In genomic region chr11:119065369-119065768, GRCh38 we compare ENCODE assay signal across 8 cellular contexts. TPM values are rescaled to one million over a fixed set of nuclear protein-coding genes. Genes with fewer than 3 reads are reported as not detected.
DNase-seq lines count a peak whose midpoint lies in the region; ATAC-seq and TF ChIP-seq lines count a peak whose summit lies in the region.

No MANE protein-coding gene starts in this region.

- peaks cover 5 to 15% (median 8%) of the 10 kb centered on the region in 4 donors for H3K36me3 ChIP-seq in stomach

- no peaks in the 10 kb centered on the region for H3K9me3 Mint-ChIP-seq in activated naive CD8-positive, alpha-beta T cell treated with anti-CD3 and anti-CD28 coated beads, Interleukin-2, amount 50 U/mL, for 24 hours
- no peaks in the 10 kb centered on the region for H3K9me3 Mint-ChIP-seq in naive B cell

- TF ChIP-seq POLR2A in stomach (IDR thresholded peaks at IDR 0.05): no peak

- no peak overlapping the region for H3K27ac ChIP-seq in RWPE1
- H3K27ac ChIP-seq in stomach: peak overlapping the region in 1 of 5 donors; percentile 89

- H3K9me3 ChIP-seq in stomach: no peaks in the 10 kb centered on the region

- intact Hi-C loops in stomach (cut with DNase I; ENCODE audit: low total_unique reads): no loop called here

- peak; percentile 17 for ATAC-seq in activated naive CD8-positive, alpha-beta T cell treated with anti-CD3 and anti-CD28 coated beads, Interleukin-2, amount 50 U/mL, for 24 hours
- no peak for ATAC-seq in naive B cell (ENCODE audit: low read depth in 2 of 2)
- ATAC-seq in HG02759 (IDR thresholded peaks at IDR 0.05; ENCODE audit: unreplicated experiment): no peak

- H3K4me3 ChIP-seq in AG04449 (ENCODE audit: low read depth, low read length) (no peak overlapping the region), GM12875 (ENCODE audit: low read depth, low read length) (no peak overlapping the region), stomach (no peak overlapping the region)

- TF ChIP-seq EP300 in stomach (IDR thresholded peaks at IDR 0.05): no peak

- WGBS in stomach, 5 donors: 63 to 81% (median 75%) methylated on average over 4 of the region's 4 CpGs

- CTCF ChIA-PET in AG04449 (lab: Yijun Ruan, JAX) (interaction anchor here (0.8 to 2.3 kb wide), 5 partner anchors 10 to 258 kb away, joined by 3 to 9 read pairs (median 7); partner anchors contain the start of gene HMBS), RWPE1 (lab: Yijun Ruan, JAX) (no interaction called here)

- POLR2A ChIA-PET in AG04449 (lab: Yijun Ruan, JAX) (interaction anchor here (0.6 to 1.0 kb wide), 2 partner anchors 15 to 20 kb away, joined by 3 to 4 read pairs; no protein-coding TSS in a partner anchor), RWPE1 (lab: Yijun Ruan, JAX; ENCODE audit: low non-redundant PET) (no interaction called here)

- peaks cover 11% of the 10 kb centered on the region for H3K36me3 Mint-ChIP-seq in activated naive CD8-positive, alpha-beta T cell treated with anti-CD3 and anti-CD28 coated beads, Interleukin-2, amount 50 U/mL, for 24 hours (ENCODE audit: low read depth)
- H3K36me3 Mint-ChIP-seq in naive B cell: no peaks in the 10 kb centered on the region

- no peaks in the 10 kb centered on the region for H3K27me3 ChIP-seq in stomach

- peak overlapping the region; percentile 45 for H3K4me3 Mint-ChIP-seq in activated naive CD8-positive, alpha-beta T cell treated with anti-CD3 and anti-CD28 coated beads, Interleukin-2, amount 50 U/mL, for 24 hours
- peak overlapping the region in 5 of 8 donors; percentile 25 to 96 (median 37) for H3K4me3 Mint-ChIP-seq in naive B cell

- no peak for DNase-seq in AG04449 (ENCODE audit: low read depth, low spot score)
- DNase-seq in RWPE1 (ENCODE audit: low spot score): no peak
- peak; percentile 30 for DNase-seq in activated naive CD8-positive, alpha-beta T cell treated with anti-CD3 and anti-CD28 coated beads, Interleukin-2, amount 50 U/mL, for 24 hours
- no peak for DNase-seq in naive B cell
- DNase-seq in stomach: no peak
- no peak for DNase-seq in NCI-H1417 treated with DMSO at 0.1 percent for 48 hours (lab: John Stamatoyannopoulos, UW)

- no peaks in the 10 kb centered on the region for H3K27me3 Mint-ChIP-seq in activated naive CD8-positive, alpha-beta T cell treated with anti-CD3 and anti-CD28 coated beads, Interleukin-2, amount 50 U/mL, for 24 hours
- no peaks in the 10 kb centered on the region for H3K27me3 Mint-ChIP-seq in naive B cell

- peak; percentile 58 for TF ChIP-seq CTCF in AG04449 (IDR thresholded peaks at IDR 0.05; ENCODE audit: insufficient read depth, low read length, missing control alignments)
- TF ChIP-seq CTCF in GM12875 (IDR thresholded peaks at IDR 0.05; ENCODE audit: borderline replicate concordance, insufficient read depth, low read depth, low read length): peak; percentile 72
- TF ChIP-seq CTCF in RWPE1 (conservative IDR thresholded peaks at IDR 0.05; ENCODE audit: low read depth): peak; percentile 20; the same call in 1 of the 2 replicates
- no peak for TF ChIP-seq CTCF in stomach (IDR thresholded peaks at IDR 0.05)

- H3K4me1 ChIP-seq in stomach: peaks cover 25 to 53% (median 41%) of the 10 kb centered on the region in 4 donors

- H3K27ac Mint-ChIP-seq in activated naive CD8-positive, alpha-beta T cell treated with anti-CD3 and anti-CD28 coated beads, Interleukin-2, amount 50 U/mL, for 24 hours: peak overlapping the region; percentile 0
- peak overlapping the region in 4 of 6 donors; percentile 69 to 98 (median 88) for H3K27ac Mint-ChIP-seq in naive B cell

- peaks cover 27% of the 10 kb centered on the region for H3K4me1 Mint-ChIP-seq in activated naive CD8-positive, alpha-beta T cell treated with anti-CD3 and anti-CD28 coated beads, Interleukin-2, amount 50 U/mL, for 24 hours
- H3K4me1 Mint-ChIP-seq in naive B cell: peaks cover 19 to 50% (median 34%) of the 10 kb centered on the region in 3 donors

RNA-seq across cellular contexts. Expression of gene VPS11, which starts 2.2 kb away (rescaled TPM):
- polyA plus RNA-seq in naive B cell (ENCODE audit: low read depth in 6 of 6): 10 to 100 TPM; 36.7 to 50.0 (median 46.2) TPM
- total RNA-seq in stomach: 100 to 1,000 TPM in 1 of 5 donors, 10 to 100 TPM in 3, 1 to 10 TPM in 1; 8.2 to 190 (median 21.1) TPM
- 10 to 100 TPM; 25.5 to 43.1 (median 40.9) TPM for polyA plus RNA-seq in stomach

RNA-seq across cellular contexts. Expression of gene HYOU1, which starts 8.4 kb away (rescaled TPM):
- polyA plus RNA-seq in naive B cell (ENCODE audit: low read depth in 6 of 6): 10 to 100 TPM in 5 of 6 donors, 1 to 10 TPM in 1; 7.1 to 13.4 (median 12.5) TPM
- total RNA-seq in stomach: 100 to 1,000 TPM in 2 of 5 donors, 10 to 100 TPM in 3; 46.1 to 127 (median 80.0) TPM
- 10 to 100 TPM; 12.7 to 57.2 (median 26.7) TPM for polyA plus RNA-seq in stomach

RNA-seq across cellular contexts. Expression of gene HMBS, which starts 19.3 kb away (rescaled TPM):
- 10 to 100 TPM; 11.7 to 26.8 (median 16.4) TPM for polyA plus RNA-seq in naive B cell (ENCODE audit: low read depth in 6 of 6)
- total RNA-seq in stomach: 10 to 100 TPM in 1 of 5 donors, 1 to 10 TPM in 3, not detected in 1; 3.8 to 15.9 (median 8.1) TPM
- polyA plus RNA-seq in stomach: 10 to 100 TPM; 23.0 to 25.0 (median 23.5) TPM

RNA-seq across cellular contexts. Expression of gene SLC37A4, which starts 34.7 kb away (rescaled TPM):
- polyA plus RNA-seq in naive B cell (ENCODE audit: low read depth in 6 of 6) (10 to 100 TPM in 4 of 6 donors, 1 to 10 TPM in 2; 8.1 to 12.8 (median 11.1) TPM), stomach (10 to 100 TPM; 12.4 to 14.6 (median 13.0) TPM)
- total RNA-seq in stomach: 100 to 1,000 TPM in 1 of 5 donors, 10 to 100 TPM in 4; 16.3 to 126 (median 23.5) TPM

RNA-seq across cellular contexts. Expression of gene DPAGT1, which starts 36.3 kb away (rescaled TPM):
- polyA plus RNA-seq in naive B cell (ENCODE audit: low read depth in 6 of 6) (10 to 100 TPM; 29.7 to 61.6 (median 34.5) TPM), stomach (10 to 100 TPM; 14.4 to 28.5 (median 14.5) TPM)
- 10 to 100 TPM in 3 of 5 donors, 1 to 10 TPM in 2; 2.3 to 27.7 (median 13.2) TPM for total RNA-seq in stomach

Comparison
In these comparisons a context has a peak if more than half of its experiments do, and no peak if none do; other contexts are left out.
1. CTCF ChIP-seq: peak in AG04449 (single experiment), GM12875 (single experiment) and RWPE1 (single experiment); none in stomach (0 of 7).